ENCODE assay signal across 1 cellular context in the genomic region with DNA sequence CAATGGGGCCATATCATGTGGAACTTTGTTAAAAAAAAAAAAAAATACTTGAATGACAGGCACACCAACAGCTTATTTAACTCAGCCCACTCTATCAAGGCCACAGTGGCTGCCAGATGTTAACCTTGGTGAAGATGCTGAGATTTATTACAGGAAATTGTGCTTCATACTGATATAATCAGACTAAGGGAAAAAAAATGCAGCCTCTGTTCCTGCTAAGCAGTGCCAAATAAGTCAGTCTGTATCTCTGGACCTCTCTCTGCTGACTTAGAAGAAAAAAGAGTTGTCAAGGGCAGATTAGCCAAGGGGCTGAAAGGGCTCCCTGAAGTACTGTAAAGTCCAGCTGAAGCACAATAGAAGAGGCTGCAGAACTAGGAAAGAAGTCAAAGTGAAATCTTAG.
TF ChIP-seq lines count a peak whose summit lies in the region.

No MANE protein-coding gene starts in this region.

TF ChIP-seq in HepG2, 621 proteins besides CTCF, POLR2A, EP300 and RAD21 (continued from another document):
- TF ChIP-seq, protein P1, sequence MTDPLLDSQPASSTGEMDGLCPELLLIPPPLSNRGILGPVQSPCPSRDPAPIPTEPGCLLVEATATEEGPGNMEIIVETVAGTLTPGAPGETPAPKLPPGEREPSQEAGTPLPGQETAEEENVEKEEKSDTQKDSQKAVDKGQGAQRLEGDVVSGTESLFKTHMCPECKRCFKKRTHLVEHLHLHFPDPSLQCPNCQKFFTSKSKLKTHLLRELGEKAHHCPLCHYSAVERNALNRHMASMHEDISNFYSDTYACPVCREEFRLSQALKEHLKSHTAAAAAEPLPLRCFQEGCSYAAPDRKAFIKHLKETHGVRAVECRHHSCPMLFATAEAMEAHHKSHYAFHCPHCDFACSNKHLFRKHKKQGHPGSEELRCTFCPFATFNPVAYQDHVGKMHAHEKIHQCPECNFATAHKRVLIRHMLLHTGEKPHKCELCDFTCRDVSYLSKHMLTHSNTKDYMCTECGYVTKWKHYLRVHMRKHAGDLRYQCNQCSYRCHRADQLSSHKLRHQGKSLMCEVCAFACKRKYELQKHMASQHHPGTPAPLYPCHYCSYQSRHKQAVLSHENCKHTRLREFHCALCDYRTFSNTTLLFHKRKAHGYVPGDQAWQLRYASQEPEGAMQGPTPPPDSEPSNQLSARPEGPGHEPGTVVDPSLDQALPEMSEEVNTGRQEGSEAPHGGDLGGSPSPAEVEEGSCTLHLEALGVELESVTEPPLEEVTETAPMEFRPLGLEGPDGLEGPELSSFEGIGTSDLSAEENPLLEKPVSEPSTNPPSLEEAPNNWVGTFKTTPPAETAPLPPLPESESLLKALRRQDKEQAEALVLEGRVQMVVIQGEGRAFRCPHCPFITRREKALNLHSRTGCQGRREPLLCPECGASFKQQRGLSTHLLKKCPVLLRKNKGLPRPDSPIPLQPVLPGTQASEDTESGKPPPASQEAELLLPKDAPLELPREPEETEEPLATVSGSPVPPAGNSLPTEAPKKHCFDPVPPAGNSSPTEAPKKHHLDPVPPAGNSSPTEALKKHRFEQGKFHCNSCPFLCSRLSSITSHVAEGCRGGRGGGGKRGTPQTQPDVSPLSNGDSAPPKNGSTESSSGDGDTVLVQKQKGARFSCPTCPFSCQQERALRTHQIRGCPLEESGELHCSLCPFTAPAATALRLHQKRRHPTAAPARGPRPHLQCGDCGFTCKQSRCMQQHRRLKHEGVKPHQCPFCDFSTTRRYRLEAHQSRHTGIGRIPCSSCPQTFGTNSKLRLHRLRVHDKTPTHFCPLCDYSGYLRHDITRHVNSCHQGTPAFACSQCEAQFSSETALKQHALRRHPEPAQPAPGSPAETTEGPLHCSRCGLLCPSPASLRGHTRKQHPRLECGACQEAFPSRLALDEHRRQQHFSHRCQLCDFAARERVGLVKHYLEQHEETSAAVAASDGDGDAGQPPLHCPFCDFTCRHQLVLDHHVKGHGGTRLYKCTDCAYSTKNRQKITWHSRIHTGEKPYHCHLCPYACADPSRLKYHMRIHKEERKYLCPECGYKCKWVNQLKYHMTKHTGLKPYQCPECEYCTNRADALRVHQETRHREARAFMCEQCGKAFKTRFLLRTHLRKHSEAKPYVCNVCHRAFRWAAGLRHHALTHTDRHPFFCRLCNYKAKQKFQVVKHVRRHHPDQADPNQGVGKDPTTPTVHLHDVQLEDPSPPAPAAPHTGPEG (CRISPR knock-in tag; IDR thresholded peaks at IDR 0.05) = no peak
- TF ChIP-seq JDP2 (CRISPR knock-in tag; IDR thresholded peaks at IDR 0.05; ENCODE audit: borderline replicate concordance) = no peak
